Comparison of ENCODE assay signal across 1 cellular context in genomic region chr1:223717123-223717522, GRCh38.
TF ChIP-seq lines count a peak whose summit lies in the region.

No MANE protein-coding gene starts in this region.

TF ChIP-seq in HepG2, 621 proteins besides CTCF, POLR2A, EP300 and RAD21:
- peak; percentile 55 for TF ChIP-seq CEBPB (IDR thresholded peaks at IDR 0.05; ENCODE audit: borderline replicate concordance, low read depth, low read length)
- TF ChIP-seq ATF7 (IDR thresholded peaks at IDR 0.05): peak; percentile 42
- no peak for TF ChIP-seq ATF7 (CRISPR knock-in tag; IDR thresholded peaks at IDR 0.05)
- TF ChIP-seq SKIL (CRISPR knock-in tag; IDR thresholded peaks at IDR 0.05; ENCODE audit: borderline replicate concordance): no peak
- TF ChIP-seq EEA1 (CRISPR knock-in tag; IDR thresholded peaks at IDR 0.05; ENCODE audit: borderline replicate concordance): no peak
